25 cellular contexts compared by ENCODE assay signal in genomic region chr1:9846611-9847171, GRCh38. TPM values are rescaled to one million over a fixed set of nuclear protein-coding genes. Genes with fewer than 3 reads are reported as not detected.
DNase-seq lines count a peak whose midpoint lies in the region; ATAC-seq and TF ChIP-seq lines count a peak whose summit lies in the region.
"Had no signal": no experiment of that assay in that cellular context is flagged by ENCODE, and none has a peak within 500 bp of the region (broad histone marks: within the 10 kb centered on the region; RNA-seq: fewer than 3 reads in every experiment).

No MANE protein-coding gene starts in this region.

- no peak for ATAC-seq in HG02852 (IDR thresholded peaks at IDR 0.05; ENCODE audit: unreplicated experiment)
- ATAC-seq: activated T-cell treated with anti-CD3 and anti-CD28 coated beads, Interleukin-2, amount 50 U/mL, for 4 hours; lower lobe of right lung; stimulated activated naive CD8-positive, alpha-beta T cell treated with anti-CD3 and anti-CD28 coated beads, Interleukin-15, amount 100 ng/mL, for 72 hours had no signal

- H3K4me1 ChIP-seq in osteoblast (ENCODE audit: insufficient read depth, low read length) = peaks cover 5% of the 10 kb centered on the region

- no peak overlapping the region for H3K27ac ChIP-seq in osteoblast (ENCODE audit: low read depth, low read length)
- H3K27ac ChIP-seq: lower lobe of right lung had no signal

- DNase-seq in NCI-H345 (lab: John Stamatoyannopoulos, UW) (peak; percentile 6), NCI-H345 treated with DMSO at 0.1 percent for 48 hours (lab: John Stamatoyannopoulos, UW; ENCODE audit: unreplicated experiment) (no peak), NCI-H2029 treated with DMSO at 0.1 percent for 48 hours (lab: John Stamatoyannopoulos, UW) (peak; percentile 11), choroid plexus epithelial cell (ENCODE audit: low read depth) (peak; percentile 63), osteoblast (ENCODE audit: insufficient read length, low spot score, missing footprints) (peak; percentile 67), cerebellum (ENCODE audit: low spot score) (no peak), NAMALWA (ENCODE audit: low spot score) (no peak)
- DNase-seq: 8988T; activated naive CD4-positive, alpha-beta T cell treated with anti-CD3 and anti-CD28 coated beads, Interleukin-2, amount 10 ng/mL, durations not matched to agents 7 days and 5 days; activated T-cell treated with anti-CD3 and anti-CD28 coated beads, Interleukin-2, amount 50 U/mL, for 4 hours; AML-193; effector CD8-positive, alpha-beta T cell; hypothalamus; lower lobe of right lung; NCI-H1105 treated with DMSO at 0.1 percent for 48 hours; NCI-H2081 treated with DMSO at 0.1 percent for 48 hours; occipital lobe; retina; SHP77 treated with DMSO at 0.1 percent for 48 hours; spleen; stimulated activated CD4-positive, alpha-beta T cell treated with anti-CD3 and anti-CD28 coated beads, Interleukin-4, amount 100 ng/mL, for 24 hours; stimulated activated naive CD8-positive, alpha-beta T cell treated with anti-CD3 and anti-CD28 coated beads, Interleukin-15, amount 100 ng/mL, for 72 hours; SW 1271; trophoblast cell had no signal

- H3K27me3 ChIP-seq in osteoblast (ENCODE audit: insufficient read depth, low read length) = no peaks in the 10 kb centered on the region

- H4K20me1 ChIP-seq in osteoblast (ENCODE audit: insufficient read depth, low read length) = no peaks in the 10 kb centered on the region

- peak; percentile 21 for TF ChIP-seq CTCF in choroid plexus epithelial cell (conservative IDR thresholded peaks at IDR 0.05; ENCODE audit: low read depth, low read length)
- no peak for TF ChIP-seq CTCF in osteoblast (IDR thresholded peaks at IDR 0.05; ENCODE audit: extremely low read depth, low read depth, low read length)

- H3K9me3 ChIP-seq in osteoblast (ENCODE audit: low read depth, low read length) = no peaks in the 10 kb centered on the region
- H3K9me3 ChIP-seq: lower lobe of right lung, spleen had no signal

- H2AFZ ChIP-seq in osteoblast (ENCODE audit: low read length) = no peak overlapping the region

- H3K4me3 ChIP-seq in choroid plexus epithelial cell (ENCODE audit: low read depth, low read length) (peak overlapping the region; percentile 7), osteoblast (ENCODE audit: insufficient read depth, low read length) (no peak overlapping the region)
- H3K4me3 ChIP-seq: lower lobe of right lung, spleen had no signal

- H3K36me3 ChIP-seq in osteoblast (ENCODE audit: insufficient read depth, low read length) = no peaks in the 10 kb centered on the region

- no peak overlapping the region for H3K4me2 ChIP-seq in osteoblast (ENCODE audit: insufficient read depth, low read length)

- no peaks in the 10 kb centered on the region for H3K79me2 ChIP-seq in osteoblast (ENCODE audit: insufficient read depth, low read length)

RNA-seq across cellular contexts. Expression of gene CLSTN1, which starts 22.9 kb away (rescaled TPM):
- total RNA-seq in osteoblast (110 and 140 TPM in 2 replicates), cerebellum (94.4 TPM)

Comparison
In these comparisons a context has a peak if more than half of its experiments do, and no peak if none do; other contexts are left out.
1. DNase-seq: peak in NCI-H345 (single experiment), NCI-H2029 treated with DMSO at 0.1 percent for 48 hours (single experiment), choroid plexus epithelial cell (single experiment) and osteoblast (single experiment); none in NCI-H345 treated with DMSO at 0.1 percent for 48 hours (single experiment), cerebellum (single experiment) and NAMALWA (single experiment).